In the genomic region with DNA sequence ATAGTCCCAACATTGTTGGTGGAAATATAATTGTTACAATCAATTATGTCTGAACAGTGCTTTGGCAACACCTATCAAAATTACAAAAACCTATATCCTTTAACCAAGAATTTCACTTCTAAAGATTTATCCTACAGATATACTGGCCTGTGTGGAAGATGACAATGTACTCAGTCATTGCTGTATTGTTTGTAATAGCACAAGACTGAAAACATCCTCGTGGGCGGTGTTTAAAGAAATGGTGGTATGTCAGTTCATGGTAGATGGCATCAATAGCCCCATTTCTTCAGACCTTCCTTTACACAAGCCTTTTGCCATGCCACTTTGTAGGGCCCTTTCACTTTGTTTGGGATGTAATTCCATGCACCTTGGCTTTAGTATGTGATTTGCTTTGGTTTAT, we compare ENCODE assay signal across 15 cellular contexts. TPM values are rescaled to one million over a fixed set of nuclear protein-coding genes. Genes with fewer than 3 reads are reported as not detected.
DNase-seq lines count a peak whose midpoint lies in the region; ATAC-seq and TF ChIP-seq lines count a peak whose summit lies in the region.
"Had no signal": no experiment of that assay in that cellular context is flagged by ENCODE, and none has a peak within 500 bp of the region (broad histone marks: within the 10 kb centered on the region; RNA-seq: fewer than 3 reads in every experiment).

No MANE protein-coding gene starts in this region.

- H4K20me1 ChIP-seq in IMR-90 (ENCODE audit: insufficient read depth, low read length) (no peaks in the 10 kb centered on the region), PC-3 (ENCODE audit: low read length) (no peaks in the 10 kb centered on the region)
- H4K20me1 ChIP-seq: BLaER1 treated with 17β-estradiol and CSF1 and Interleukin-3, amounts not matched to agents 10 nM and 100 nM had no signal

- WGBS in IMR-90 (ENCODE audit: extremely low coverage in 2 of 2, insufficient read length in 1 of 2), 2 experiments: no CpG with 5 or more reads among the region's 2 CpGs

- in situ Hi-C loops in IMR-90 (cut with MboI; ENCODE audit: low sequenced_read_pairs): loop anchor here (25.0 kb wide), 1 partner anchor 708 kb away; a partner anchor contains a TSS

- H3K14ac ChIP-seq in IMR-90 (replicated peaks; ENCODE audit: low read depth, low read length): no peak overlapping the region

- no peak overlapping the region for H3K27ac Mint-ChIP-seq in Caco-2 (ENCODE audit: unreplicated experiment)
- H3K27ac Mint-ChIP-seq: B cell; CD8-positive, alpha-beta T cell had no signal

- no peak overlapping the region for H4K5ac ChIP-seq in IMR-90 (ENCODE audit: low read depth, low read length)

- CTCF ChIA-PET in IMR-90 (lab: Yijun Ruan, JAX): no interaction called here
- CTCF ChIA-PET in PC-3 (lab: Charles Lee): no interaction called here
- CTCF ChIA-PET in Caco-2 (lab: Charles Lee): no interaction called here

- ATAC-seq in IMR-90 (ENCODE audit: low read depth) (peak; percentile 61), PC-3 (no peak; the same call in 1 of the 2 replicates)
- ATAC-seq: CD8-positive, alpha-beta T cell; GM12878; HepG2 had no signal

- H3K4ac ChIP-seq in IMR-90 (ENCODE audit: low read depth, low read length): no peak overlapping the region

- TF ChIP-seq RAD21 in IMR-90 (IDR thresholded peaks at IDR 0.05; ENCODE audit: low read length): no peak

- H2BK120ac ChIP-seq in IMR-90 (ENCODE audit: low read depth, low read length): no peak overlapping the region

- H2AK5ac ChIP-seq in IMR-90 (ENCODE audit: low read depth, low read length): no peak overlapping the region

- no peaks in the 10 kb centered on the region for H3K79me1 ChIP-seq in IMR-90 (ENCODE audit: low read depth in 1 of 2, low read length in 2 of 2)

- no peak overlapping the region for H2BK20ac ChIP-seq in IMR-90 (ENCODE audit: low read depth, low read length)

- no peak for TF ChIP-seq CTCF in IMR-90 (conservative IDR thresholded peaks at IDR 0.05; ENCODE audit: low read depth, low read length)
- TF ChIP-seq CTCF in epithelial cell of esophagus (IDR thresholded peaks at IDR 0.05; ENCODE audit: insufficient read depth, low read depth, low read length, missing control alignments): no peak
- TF ChIP-seq CTCF in PC-3 (conservative IDR thresholded peaks at IDR 0.05; ENCODE audit: low read depth, low read length): no peak
- no peak for TF ChIP-seq CTCF in Caco-2 (IDR thresholded peaks at IDR 0.05; ENCODE audit: insufficient read depth in 1 of 2, low read depth in 1 of 2, low read length in 1 of 2, severe bottlenecking in 1 of 2, unreplicated experiment in 1 of 2)

- H4K91ac ChIP-seq in IMR-90 (ENCODE audit: insufficient read depth, low read depth, low read length): no peak overlapping the region

- H3K4me3 ChIP-seq in IMR-90 (ENCODE audit: insufficient read depth, low read depth, low read length) (no peak overlapping the region), epithelial cell of esophagus (ENCODE audit: low read length) (no peak overlapping the region), PC-3 (ENCODE audit: low read length) (no peak overlapping the region), Caco-2 (ENCODE audit: low read depth, low read length) (no peak overlapping the region)
- H3K4me3 ChIP-seq: BLaER1 treated with 17β-estradiol and CSF1 and Interleukin-3, amounts not matched to agents 10 nM and 100 nM; GM12878 had no signal

- H3K9me3 ChIP-seq in IMR-90 (ENCODE audit: control insufficient read depth, insufficient read depth, low read length): no peaks in the 10 kb centered on the region
- no peaks in the 10 kb centered on the region for H3K9me3 ChIP-seq in PC-3 (ENCODE audit: low read length)
- 0 out of 2 replicates have a peak, but pooled peaks cover 3% of the 10 kb centered on the region for H3K9me3 ChIP-seq in Caco-2
- H3K9me3 ChIP-seq: BLaER1 treated with 17β-estradiol and CSF1 and Interleukin-3, amounts not matched to agents 10 nM and 100 nM had no signal

- H3K23ac ChIP-seq in IMR-90 (ENCODE audit: low read depth, low read length): no peak overlapping the region

- no peak for TF ChIP-seq POLR2A in IMR-90 (IDR thresholded peaks at IDR 0.05; ENCODE audit: low read depth, low read length)

- no peak overlapping the region for H2BK5ac ChIP-seq in IMR-90 (ENCODE audit: low read depth, low read length, poor library complexity, severe bottlenecking)

- H2BK15ac ChIP-seq in IMR-90 (ENCODE audit: low read depth, low read length): no peak overlapping the region

- H2AFZ ChIP-seq in IMR-90 (replicated peaks; ENCODE audit: low read length, poor library complexity): no peak overlapping the region
- no peak overlapping the region for H2AFZ ChIP-seq in PC-3 (ENCODE audit: low read length)

- no peak overlapping the region for H3K9ac ChIP-seq in IMR-90 (ENCODE audit: low read depth, low read length)
- no peak overlapping the region for H3K9ac ChIP-seq in PC-3 (ENCODE audit: low read length)
- H3K9ac ChIP-seq: BLaER1 treated with 17β-estradiol and CSF1 and Interleukin-3, amounts not matched to agents 10 nM and 100 nM had no signal

- no peak overlapping the region for H3K4me3 Mint-ChIP-seq in Caco-2 (ENCODE audit: unreplicated experiment)
- H3K4me3 Mint-ChIP-seq: B cell; CD8-positive, alpha-beta T cell had no signal

- H3K4me1 Mint-ChIP-seq in Caco-2 (ENCODE audit: low read depth, unreplicated experiment): no peaks in the 10 kb centered on the region
- H3K4me1 Mint-ChIP-seq: B cell had no signal

- dilution Hi-C loops in IMR-90 (cut with HindIII; ENCODE audit: low sequenced_read_pairs, unreplicated experiment): no loop called here

- H3K79me2 ChIP-seq in PC-3 (ENCODE audit: low read length): no peaks in the 10 kb centered on the region

- BruUV-seq in IMR-90 (replicated peaks; lab: Mats Ljungman, UMichigan) (no TSS peak), PC-3 (replicated peaks; lab: Mats Ljungman, UMichigan) (no TSS peak), Caco-2 (replicated peaks; lab: Mats Ljungman, UMichigan) (no TSS peak)

- H3K4me2 ChIP-seq in IMR-90 (ENCODE audit: low read depth, low read length) (peak overlapping the region; percentile 41; the same call in 1 of the 2 replicates), PC-3 (ENCODE audit: low read length) (no peak overlapping the region)
- H3K4me2 ChIP-seq: BLaER1 treated with 17β-estradiol and CSF1 and Interleukin-3, amounts not matched to agents 10 nM and 100 nM had no signal

- POLR2A ChIA-PET in IMR-90 (lab: Charles Lee; ENCODE audit: unreplicated experiment): no interaction called here
- POLR2A ChIA-PET in PC-3 (lab: Charles Lee; ENCODE audit: unreplicated experiment): no interaction called here
- POLR2A ChIA-PET in Caco-2 (lab: Charles Lee): no interaction called here

- no peaks in the 10 kb centered on the region for H3F3A ChIP-seq in PC-3 (ENCODE audit: low read length, unreplicated experiment)

- no peaks in the 10 kb centered on the region for H3K36me3 ChIP-seq in IMR-90 (ENCODE audit: control insufficient read depth, insufficient read depth, low read length)
- no peaks in the 10 kb centered on the region for H3K36me3 ChIP-seq in PC-3 (ENCODE audit: low read depth, low read length)
- no peaks in the 10 kb centered on the region for H3K36me3 ChIP-seq in Caco-2 (ENCODE audit: control insufficient read depth, insufficient read depth, low read length)
- H3K36me3 ChIP-seq: BLaER1 treated with 17β-estradiol and CSF1 and Interleukin-3, amounts not matched to agents 10 nM and 100 nM had no signal

- no peaks in the 10 kb centered on the region for H3K9me1 ChIP-seq in IMR-90 (ENCODE audit: insufficient read depth, low read length)

- H3K4me1 ChIP-seq in IMR-90 (ENCODE audit: control insufficient read depth, insufficient read depth, low read length): no peaks in the 10 kb centered on the region
- peaks cover 15% of the 10 kb centered on the region for H3K4me1 ChIP-seq in PC-3 (ENCODE audit: insufficient read depth, low read length)
- no peaks in the 10 kb centered on the region for H3K4me1 ChIP-seq in Caco-2
- H3K4me1 ChIP-seq: BLaER1 treated with 17β-estradiol and CSF1 and Interleukin-3, amounts not matched to agents 10 nM and 100 nM had no signal

- DNase-seq in ELR (ENCODE audit: low read depth) (peak; percentile 47), IMR-90 (peak; percentile 28), epithelial cell of esophagus (ENCODE audit: low read depth) (peak; percentile 13), PC-3 (no peak), DMS53 treated with DMSO at 0.1 percent for 48 hours (lab: John Stamatoyannopoulos, UW; ENCODE audit: unreplicated experiment) (no peak), Caco-2 (no peak)
- DNase-seq: CD8-positive, alpha-beta T cell; DMS79; GF-D8; HCEC 1CT; KG1 had no signal

- no peak overlapping the region for H3K56ac ChIP-seq in IMR-90 (ENCODE audit: extremely low read depth, insufficient read depth, low read length)

- H3K18ac ChIP-seq in IMR-90 (ENCODE audit: low read depth, low read length): peak overlapping the region; percentile 39; the same call in 1 of the 2 replicates

- H3K27ac ChIP-seq in IMR-90 (ENCODE audit: insufficient read depth, low read length): no peak overlapping the region
- H3K27ac ChIP-seq in PC-3 (ENCODE audit: low read length): no peak overlapping the region
- H3K27ac ChIP-seq: BLaER1 treated with 17β-estradiol and CSF1 and Interleukin-3, amounts not matched to agents 10 nM and 100 nM had no signal

- no peak overlapping the region for H4K8ac ChIP-seq in IMR-90 (ENCODE audit: low read depth in 2 of 2, low read length in 2 of 2)

- peaks cover 19% of the 10 kb centered on the region for H3K27me3 Mint-ChIP-seq in Caco-2 (ENCODE audit: insufficient read depth, unreplicated experiment)

- H3K27me3 ChIP-seq in IMR-90 (ENCODE audit: control insufficient read depth, insufficient read depth, low read length): no peaks in the 10 kb centered on the region
- no peaks in the 10 kb centered on the region for H3K27me3 ChIP-seq in PC-3 (ENCODE audit: low read length)
- H3K27me3 ChIP-seq in Caco-2 (replicated peaks; ENCODE audit: control insufficient read depth, insufficient read depth, low read length): 0 out of 2 replicates have a peak, but pooled peaks cover 1% of the 10 kb centered on the region
- H3K27me3 ChIP-seq: BLaER1 treated with 17β-estradiol and CSF1 and Interleukin-3, amounts not matched to agents 10 nM and 100 nM had no signal

- intact Hi-C loops in IMR-90 (cut with micrococcal nuclease) (no loop called here), PC-3 (cut with micrococcal nuclease) (loop anchor here (5.0 kb wide), 1 partner anchor 97 kb away; no protein-coding TSS in a partner anchor), Caco-2 (cut with micrococcal nuclease; ENCODE audit: unreplicated experiment) (loop anchor here (10.0 kb wide), 1 partner anchor 361 kb away; no protein-coding TSS in a partner anchor)

- no peaks in the 10 kb centered on the region for H3K9me2 ChIP-seq in PC-3 (replicated peaks; ENCODE audit: low read length)

- no peaks in the 10 kb centered on the region for H3K9me3 Mint-ChIP-seq in Caco-2 (ENCODE audit: unreplicated experiment)
- H3K9me3 Mint-ChIP-seq: CD8-positive, alpha-beta T cell had no signal

- no peaks in the 10 kb centered on the region for H3K36me3 Mint-ChIP-seq in Caco-2 (ENCODE audit: insufficient read depth, unreplicated experiment)
- H3K36me3 Mint-ChIP-seq: CD8-positive, alpha-beta T cell had no signal

- no peak overlapping the region for H2AK9ac ChIP-seq in IMR-90 (replicated peaks; ENCODE audit: low read depth, low read length, poor library complexity)

RNA-seq across cellular contexts. Expression of a gene that starts 9.8 kb away (rescaled TPM):
- 19.7 and 20.0 TPM in 2 replicates for total RNA-seq in IMR-90 (2012; rRNA removed)
- 71.7 and 75.6 TPM in 2 replicates for polyA plus RNA-seq in IMR-90 (2012; rRNA removed)
- polyA plus RNA-seq in IMR-90 (2012; cell fraction: cytosol; rRNA removed): 33.6 and 78.1 TPM in 2 replicates
- 167 and 172 TPM in 2 replicates for polyA plus RNA-seq in IMR-90 (2012; cell fraction: nucleus; rRNA removed; ENCODE audit: low replicate concordance)
- 43.0 and 49.6 TPM in 2 replicates for total RNA-seq in PC-3 (2014; rRNA removed)
- 4.0 and 4.3 TPM in 2 replicates for total RNA-seq in Caco-2 (2022)
- total RNA-seq: B cell had no signal

Comparison
In these comparisons a context has a peak if more than half of its experiments do, and no peak if none do; other contexts are left out.
1. DNase-seq: peak in ELR (single experiment), IMR-90 (single experiment) and epithelial cell of esophagus (single experiment); none in PC-3 (single experiment), DMS53 treated with DMSO at 0.1 percent for 48 hours (single experiment) and Caco-2 (0 of 2).